In the genomic region with DNA sequence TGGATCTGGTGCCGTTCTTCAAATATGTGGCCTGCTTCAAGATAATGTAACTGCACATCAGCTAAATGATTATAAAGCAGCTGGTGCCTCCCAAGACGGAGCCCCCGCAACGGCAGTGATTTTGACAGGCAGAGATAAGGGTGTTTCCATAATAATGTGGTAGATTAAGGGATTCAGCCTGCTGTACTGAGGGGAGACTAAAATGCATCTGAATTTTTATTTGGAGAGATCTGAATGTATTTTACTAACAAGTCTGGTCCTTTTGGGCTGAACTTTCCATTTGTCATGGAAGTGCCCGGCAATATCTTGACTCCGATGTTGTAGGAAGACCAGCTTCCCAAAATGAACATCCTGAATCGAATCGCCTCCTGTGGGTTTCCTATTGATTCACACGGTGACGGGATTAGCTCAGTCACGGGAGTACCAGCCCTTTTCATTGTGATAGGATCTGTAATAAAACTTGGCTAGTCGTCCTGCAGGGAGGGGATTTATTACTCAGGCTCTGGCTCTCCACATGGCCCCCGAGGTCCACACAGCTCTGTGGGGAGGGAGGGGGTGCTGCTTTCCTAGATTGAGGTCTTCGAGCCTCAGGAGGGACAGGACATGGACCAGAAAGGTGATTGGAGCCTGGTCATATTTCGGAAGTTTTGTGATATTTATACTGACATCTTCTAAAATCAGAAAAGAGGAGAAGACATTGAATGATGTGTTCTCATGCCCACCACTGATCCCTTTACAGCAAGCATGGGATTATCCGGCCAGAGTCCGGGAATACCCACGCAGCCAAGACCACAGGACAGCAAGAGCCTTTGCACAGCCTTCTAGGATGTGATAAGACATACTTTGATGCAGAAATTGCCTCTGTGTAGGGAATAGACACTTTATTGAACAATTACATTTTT, we compare ENCODE assay signal across 9 cellular contexts.
"Had no signal": no experiment of that assay in that cellular context is flagged by ENCODE, and none has a peak within 500 bp of the region (broad histone marks: within the 10 kb centered on the region; RNA-seq: fewer than 3 reads in every experiment).

No MANE protein-coding gene starts in this region.

- H3K4me2 ChIP-seq: smooth muscle cell had no signal

- H3K27ac ChIP-seq: breast epithelium, upper lobe of right lung had no signal

- H3K4me3 ChIP-seq: breast epithelium, gastrocnemius medialis, smooth muscle cell, upper lobe of right lung had no signal

- H3K9me3 ChIP-seq: breast epithelium, gastrocnemius medialis, upper lobe of right lung had no signal

- DNase-seq: activated CD4-positive, alpha-beta T cell treated with anti-CD3 and anti-CD28 coated beads, Interleukin-2, amount 10 ng/mL, durations not matched to agents 7 days and 5 days; activated CD4-positive, CD25-positive, alpha-beta regulatory T cell; activated effector memory CD4-positive, alpha-beta T cell treated with Interleukin-2 at 50 U/mL for 16 hours; gastrocnemius medialis; right cardiac atrium; stimulated activated naive B cell treated with anti-CD40 and anti-IgM and Interleukin-4, amounts not matched to agents 10 μg/mL and 1 μg/mL and 100 μg/mL, for 72 hours; upper lobe of right lung had no signal

- H3K36me3 ChIP-seq: breast epithelium, gastrocnemius medialis, upper lobe of right lung had no signal

- H3K4me1 ChIP-seq: breast epithelium had no signal
